ENCODE assay signal across 14 cellular contexts in the genomic region with DNA sequence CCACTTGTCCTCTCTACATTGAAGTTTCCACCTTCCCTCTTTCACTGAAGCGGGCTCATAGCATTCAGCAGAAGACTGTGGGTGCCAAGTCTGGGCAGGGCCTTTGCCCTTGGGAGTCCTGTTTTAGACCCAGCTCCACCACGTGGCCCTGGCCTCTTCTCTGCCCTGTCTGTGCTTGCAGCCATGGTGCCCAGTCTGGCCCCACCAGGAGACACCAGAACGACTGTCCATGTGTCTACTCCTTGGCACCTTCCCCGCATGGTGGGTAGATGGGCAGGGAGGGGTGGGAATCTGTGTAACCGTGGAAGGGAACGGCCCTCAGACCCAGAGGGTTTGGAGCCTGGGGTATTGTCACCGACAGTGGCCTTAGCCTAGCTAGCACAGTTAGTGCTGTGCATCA.
"Had no signal": no experiment of that assay in that cellular context is flagged by ENCODE, and none has a peak within 500 bp of the region (broad histone marks: within the 10 kb centered on the region; RNA-seq: fewer than 3 reads in every experiment).

No MANE protein-coding gene starts in this region.

- DNase-seq: cortex of kidney; effector CD8-positive, alpha-beta T cell; heart left ventricle; hippocampal formation; left colon; mucosa of descending colon; naive thymus-derived CD8-positive, alpha-beta T cell; occipital lobe; pancreas; right cardiac atrium; stimulated activated CD4-positive, alpha-beta T cell treated with anti-CD3 and anti-CD28 coated beads, Interleukin-2, amount 100 ng/mL, for 48 hours; testis had no signal

- ATAC-seq: esophagus mucosa; heart left ventricle; left colon; mucosa of descending colon; naive thymus-derived CD8-positive, alpha-beta T cell; pancreas; right cardiac atrium; stimulated activated effector memory CD8-positive, alpha-beta T cell treated with anti-CD3 and anti-CD28 coated beads, Interleukin-12 subunit alpha, Interleukin-12 subunit beta, amount 100 ng/mL, for 72 hours had no signal
